30 cellular contexts compared by ENCODE assay signal in the genomic region with DNA sequence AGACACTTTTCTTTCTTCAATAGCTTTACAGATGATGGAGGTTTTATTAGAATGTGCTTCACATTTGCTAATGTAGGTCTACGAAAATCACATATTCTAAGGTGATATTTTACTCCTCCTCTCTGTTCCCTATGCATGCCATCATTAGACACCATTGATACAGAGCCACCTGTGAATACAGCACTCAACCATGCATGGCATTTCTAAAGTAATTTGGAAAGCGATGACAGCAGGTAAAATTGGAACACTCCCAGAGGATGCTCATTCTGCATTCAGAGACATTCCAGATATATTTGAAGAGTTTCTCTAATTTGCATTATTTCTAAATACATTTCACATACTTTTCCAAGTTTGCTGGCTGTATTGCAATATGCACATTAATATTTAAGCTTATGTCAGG.
"Had no signal": no experiment of that assay in that cellular context is flagged by ENCODE, and none has a peak within 500 bp of the region (broad histone marks: within the 10 kb centered on the region; RNA-seq: fewer than 3 reads in every experiment).

No MANE protein-coding gene starts in this region.

- DNase-seq: activated B cell treated with CpG ODN at 0.5 μM for 24 hours; activated CD4-positive, alpha-beta memory T cell treated with anti-CD3 and anti-CD28 coated beads, Interleukin-2, amount 10 ng/mL, durations not matched to agents 7 days and 5 days; activated CD4-positive, alpha-beta T cell treated with anti-CD3 and anti-CD28 coated beads for 4 hours; activated CD4-positive, alpha-beta T cell treated with anti-CD3 and anti-CD28 coated beads, Interleukin-2, amount 10 ng/mL, durations not matched to agents 7 days and 5 days; activated CD4-positive, alpha-beta T cell treated with anti-CD3 and anti-CD28 coated beads, Interleukin-2, amount 50 U/mL, for 48 hours; activated CD4-positive, CD25-positive, alpha-beta regulatory T cell treated with anti-CD3 and anti-CD28 coated beads, Interleukin-2, amount 50 U/mL, for 72 hours; activated CD8-positive, alpha-beta memory T cell treated with anti-CD3 and anti-CD28 coated beads for 24 hours; activated CD8-positive, alpha-beta memory T cell treated with anti-CD3 and anti-CD28 coated beads, Interleukin-2, amount 10 ng/mL, durations not matched to agents 7 days and 5 days; activated CD8-positive, alpha-beta memory T cell treated with anti-CD3 and anti-CD28 coated beads, Interleukin-2, amount 50 U/mL, for 48 hours; activated CD8-positive, alpha-beta T cell treated with anti-CD3 and anti-CD28 coated beads, Interleukin-2, amount 10 ng/mL, durations not matched to agents 7 days and 5 days; activated effector memory CD4-positive, alpha-beta T cell treated with Interleukin-2 at 50 U/mL for 16 hours; activated gamma-delta T cell; activated naive CD4-positive, alpha-beta T cell treated with anti-CD3 and anti-CD28 coated beads, Interleukin-2, amount 10 ng/mL, durations not matched to agents 7 days and 5 days; activated naive CD4-positive, alpha-beta T cell treated with Interleukin-2 at 50 U/mL for 16 hours; activated naive CD8-positive, alpha-beta T cell treated with anti-CD3 and anti-CD28 coated beads, Interleukin-2, amount 10 ng/mL, durations not matched to agents 7 days and 5 days; activated naive CD8-positive, alpha-beta T cell treated with anti-CD3 and anti-CD28 coated beads, Interleukin-2, amount 50 U/mL, for 24 hours; activated T-cell treated with anti-CD3 and anti-CD28 coated beads, Interleukin-2, amount 50 U/mL, for 24 hours; activated T-cell treated with anti-CD3 and anti-CD28 coated beads, Interleukin-2, amount 50 U/mL, for 48 hours; amygdala; anterior cingulate cortex; colonic mucosa; T-helper 2 cell; T-helper 9 cell had no signal

- H3K36me3 Mint-ChIP-seq: activated CD8-positive, alpha-beta memory T cell treated with anti-CD3 and anti-CD28 coated beads, Interleukin-2, amount 10 ng/mL, durations not matched to agents 7 days and 5 days; activated naive CD4-positive, alpha-beta T cell treated with anti-CD3 and anti-CD28 coated beads, Interleukin-2, amount 10 ng/mL, durations not matched to agents 7 days and 5 days; activated naive CD4-positive, alpha-beta T cell treated with anti-CD3 and anti-CD28 coated beads, Interleukin-2, amount 50 U/mL, for 24 hours; activated naive CD8-positive, alpha-beta T cell; activated naive CD8-positive, alpha-beta T cell treated with anti-CD3 and anti-CD28 coated beads, Interleukin-2, amount 10 ng/mL, durations not matched to agents 7 days and 5 days; brain had no signal

- H3K27me3 Mint-ChIP-seq: activated B cell treated with CpG ODN at 0.5 μM for 24 hours; activated CD4-positive, alpha-beta memory T cell treated with anti-CD3 and anti-CD28 coated beads, Interleukin-2, amount 10 ng/mL, durations not matched to agents 7 days and 5 days; activated CD4-positive, alpha-beta T cell treated with anti-CD3 and anti-CD28 coated beads, Interleukin-2, amount 10 ng/mL, durations not matched to agents 7 days and 5 days; activated CD8-positive, alpha-beta memory T cell treated with anti-CD3 and anti-CD28 coated beads, Interleukin-2, amount 10 ng/mL, durations not matched to agents 7 days and 5 days; activated naive CD4-positive, alpha-beta T cell treated with anti-CD3 and anti-CD28 coated beads, Interleukin-2, amount 10 ng/mL, durations not matched to agents 7 days and 5 days; activated naive CD4-positive, alpha-beta T cell treated with anti-CD3 and anti-CD28 coated beads, Interleukin-2, amount 50 U/mL, for 24 hours; activated naive CD8-positive, alpha-beta T cell; activated naive CD8-positive, alpha-beta T cell treated with anti-CD3 and anti-CD28 coated beads, Interleukin-2, amount 10 ng/mL, durations not matched to agents 7 days and 5 days; activated naive CD8-positive, alpha-beta T cell treated with anti-CD3 and anti-CD28 coated beads, Interleukin-2, amount 50 U/mL, for 24 hours; activated T-cell treated with anti-CD3 and anti-CD28 coated beads, Interleukin-2, amount 50 U/mL, for 24 hours; brain; central memory CD8-positive, alpha-beta T cell had no signal

- H3K27ac Mint-ChIP-seq: activated B cell treated with CpG ODN at 0.5 μM for 24 hours; activated CD4-positive, alpha-beta memory T cell treated with anti-CD3 and anti-CD28 coated beads, Interleukin-2, amount 10 ng/mL, durations not matched to agents 7 days and 5 days; activated CD4-positive, alpha-beta T cell treated with anti-CD3 and anti-CD28 coated beads, Interleukin-2, amount 10 ng/mL, durations not matched to agents 7 days and 5 days; activated CD8-positive, alpha-beta memory T cell treated with anti-CD3 and anti-CD28 coated beads, Interleukin-2, amount 10 ng/mL, durations not matched to agents 7 days and 5 days; activated CD8-positive, alpha-beta T cell treated with anti-CD3 and anti-CD28 coated beads, Interleukin-2, amount 10 ng/mL, durations not matched to agents 7 days and 5 days; activated naive CD4-positive, alpha-beta T cell treated with anti-CD3 and anti-CD28 coated beads, Interleukin-2, amount 10 ng/mL, durations not matched to agents 7 days and 5 days; activated naive CD4-positive, alpha-beta T cell treated with anti-CD3 and anti-CD28 coated beads, Interleukin-2, amount 50 U/mL, for 24 hours; activated naive CD8-positive, alpha-beta T cell; activated naive CD8-positive, alpha-beta T cell treated with anti-CD3 and anti-CD28 coated beads, Interleukin-2, amount 10 ng/mL, durations not matched to agents 7 days and 5 days; activated naive CD8-positive, alpha-beta T cell treated with anti-CD3 and anti-CD28 coated beads, Interleukin-2, amount 50 U/mL, for 24 hours; activated T-cell treated with anti-CD3 and anti-CD28 coated beads, Interleukin-2, amount 50 U/mL, for 24 hours; activated T-helper 2 cell treated with anti-CD3 and anti-CD28 coated beads, Interferon-gamma antibody, Interleukin-2, Interleukin-4, amounts not matched to agents 10 μg/mL and 5 μg/mL and 100 μg/mL, durations not matched to agents 14 hours and 24 hours and 36 hours; brain; T-helper 1 cell treated with Interleukin-12 subunit alpha and Interleukin-12 subunit beta and Interleukin-4 antibody, amounts not matched to agents 30 μg/mL and 1 μg/mL, for 36 hours; T-helper 2 cell treated with Interferon-gamma antibody and Interleukin-4, amounts not matched to agents 5 μg/mL and 100 μg/mL, for 36 hours had no signal

- H3K4me1 Mint-ChIP-seq: activated B cell treated with CpG ODN at 0.5 μM for 24 hours; activated CD4-positive, alpha-beta memory T cell treated with anti-CD3 and anti-CD28 coated beads, Interleukin-2, amount 10 ng/mL, durations not matched to agents 7 days and 5 days; activated CD4-positive, alpha-beta T cell treated with anti-CD3 and anti-CD28 coated beads, Interleukin-2, amount 10 ng/mL, durations not matched to agents 7 days and 5 days; activated CD8-positive, alpha-beta memory T cell treated with anti-CD3 and anti-CD28 coated beads, Interleukin-2, amount 10 ng/mL, durations not matched to agents 7 days and 5 days; activated naive CD4-positive, alpha-beta T cell treated with anti-CD3 and anti-CD28 coated beads, Interleukin-2, amount 10 ng/mL, durations not matched to agents 7 days and 5 days; activated naive CD4-positive, alpha-beta T cell treated with anti-CD3 and anti-CD28 coated beads, Interleukin-2, amount 50 U/mL, for 24 hours; activated naive CD8-positive, alpha-beta T cell treated with anti-CD3 and anti-CD28 coated beads, Interleukin-2, amount 10 ng/mL, durations not matched to agents 7 days and 5 days; activated naive CD8-positive, alpha-beta T cell treated with anti-CD3 and anti-CD28 coated beads, Interleukin-2, amount 50 U/mL, for 24 hours; central memory CD8-positive, alpha-beta T cell had no signal

- H3K9me3 Mint-ChIP-seq: activated B cell treated with CpG ODN at 0.5 μM for 24 hours; activated CD4-positive, alpha-beta memory T cell treated with anti-CD3 and anti-CD28 coated beads, Interleukin-2, amount 10 ng/mL, durations not matched to agents 7 days and 5 days; activated CD4-positive, alpha-beta T cell treated with anti-CD3 and anti-CD28 coated beads, Interleukin-2, amount 10 ng/mL, durations not matched to agents 7 days and 5 days; activated naive CD8-positive, alpha-beta T cell treated with anti-CD3 and anti-CD28 coated beads, Interleukin-2, amount 10 ng/mL, durations not matched to agents 7 days and 5 days had no signal

- H3K4me3 Mint-ChIP-seq: activated B cell treated with CpG ODN at 0.5 μM for 24 hours; activated CD4-positive, alpha-beta memory T cell treated with anti-CD3 and anti-CD28 coated beads, Interleukin-2, amount 10 ng/mL, durations not matched to agents 7 days and 5 days; activated CD4-positive, alpha-beta T cell treated with anti-CD3 and anti-CD28 coated beads, Interleukin-2, amount 10 ng/mL, durations not matched to agents 7 days and 5 days; activated CD8-positive, alpha-beta memory T cell treated with anti-CD3 and anti-CD28 coated beads, Interleukin-2, amount 10 ng/mL, durations not matched to agents 7 days and 5 days; activated CD8-positive, alpha-beta T cell treated with anti-CD3 and anti-CD28 coated beads, Interleukin-2, amount 10 ng/mL, durations not matched to agents 7 days and 5 days; activated naive CD4-positive, alpha-beta T cell treated with anti-CD3 and anti-CD28 coated beads, Interleukin-2, amount 10 ng/mL, durations not matched to agents 7 days and 5 days; activated naive CD4-positive, alpha-beta T cell treated with anti-CD3 and anti-CD28 coated beads, Interleukin-2, amount 50 U/mL, for 24 hours; activated naive CD8-positive, alpha-beta T cell; activated naive CD8-positive, alpha-beta T cell treated with anti-CD3 and anti-CD28 coated beads, Interleukin-2, amount 10 ng/mL, durations not matched to agents 7 days and 5 days; activated naive CD8-positive, alpha-beta T cell treated with anti-CD3 and anti-CD28 coated beads, Interleukin-2, amount 50 U/mL, for 24 hours; activated T-cell treated with anti-CD3 and anti-CD28 coated beads, Interleukin-2, amount 50 U/mL, for 24 hours; brain; central memory CD8-positive, alpha-beta T cell; T-helper 1 cell treated with Interleukin-12 subunit alpha and Interleukin-12 subunit beta and Interleukin-4 antibody, amounts not matched to agents 30 μg/mL and 1 μg/mL, for 36 hours; T-helper 2 cell treated with Interferon-gamma antibody and Interleukin-4, amounts not matched to agents 5 μg/mL and 100 μg/mL, for 36 hours had no signal
